In the genomic region with DNA sequence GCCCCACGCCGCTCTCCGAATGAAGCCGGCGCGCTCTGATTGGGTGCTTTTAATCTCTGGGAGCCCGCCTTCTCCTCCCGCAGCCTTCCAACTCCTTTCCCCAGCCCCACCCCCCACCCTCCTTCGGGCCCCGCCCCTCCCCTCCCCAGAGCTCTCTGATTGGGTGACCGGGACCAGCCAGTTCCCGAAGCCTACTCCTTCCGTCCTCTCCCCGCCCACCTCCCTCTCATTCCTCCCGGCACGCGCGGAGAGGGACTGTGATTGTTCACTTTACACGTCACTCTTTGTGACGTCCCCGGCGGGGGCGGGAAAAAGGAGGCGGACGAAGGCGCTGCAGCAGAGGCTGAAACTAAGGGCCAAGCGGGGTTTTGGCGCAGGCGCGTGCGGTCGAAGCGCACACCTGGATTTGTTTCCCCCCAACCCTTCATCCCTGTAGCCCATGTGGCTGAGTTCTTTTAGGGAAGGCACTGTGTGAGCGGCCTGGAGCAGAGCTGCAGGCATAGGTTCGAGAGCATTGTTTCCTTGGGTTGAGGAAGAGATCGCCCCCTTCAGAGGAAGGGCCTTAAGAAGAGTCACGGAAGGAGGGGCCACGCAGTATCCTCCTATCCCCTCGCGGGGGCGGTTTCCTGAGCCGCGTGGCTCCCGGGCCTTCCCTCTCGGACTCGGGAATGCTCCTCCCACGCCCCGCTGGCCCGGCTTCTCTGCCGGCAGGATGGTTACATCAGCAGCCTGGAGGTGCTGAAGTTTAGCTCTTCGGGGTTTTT, we compare ENCODE assay signal across 8 cellular contexts.
DNase-seq lines count a peak whose midpoint lies in the region; ATAC-seq lines count a peak whose summit lies in the region.

A gene (minus strand): TSS at position 21 of the 764 bp plus-strand sequence. CDS start 361 bp downstream, outside the sequence.

- H3K9me3 ChIP-seq in BLaER1 treated with 17β-estradiol and CSF1 and Interleukin-3, amounts not matched to agents 10 nM and 100 nM (replicated peaks in 1 of 11): peaks cover 0 to 17% (median 0%) of the 10 kb centered on the region in 11 experiments; a peak in 6 of 22 replicates

- DNase-seq in GM19240 (ENCODE audit: insufficient read length, low spot score) (peak; percentile 73), NCI-H524 treated with DMSO at 0.1 percent for 48 hours (lab: John Stamatoyannopoulos, UW) (peak; percentile 91), kidney glomerular epithelial cell (lab: John Stamatoyannopoulos, UW) (peak; percentile 99)
- DNase-seq in activated CD4-positive, alpha-beta T cell treated with anti-CD3 and anti-CD28 coated beads for 4 hours: peak; percentile 99 to 100
- peak; percentile 96 to 99 for DNase-seq in stimulated activated CD4-positive, alpha-beta T cell treated with anti-CD3 and anti-CD28 coated beads, Interleukin-1b, Interleukin-23, amount 100 ng/mL, for 1 hour (ENCODE audit: low read depth in 2 of 2)

- H3K4me1 ChIP-seq in BLaER1 treated with 17β-estradiol and CSF1 and Interleukin-3, amounts not matched to agents 10 nM and 100 nM: peaks cover 15 to 26% (median 22%) of the 10 kb centered on the region in 10 experiments

- peak within 1 kb of the TSS; percentile 97 to 100 (median 99) for H3K27ac ChIP-seq in BLaER1 treated with 17β-estradiol and CSF1 and Interleukin-3, amounts not matched to agents 10 nM and 100 nM
- peak within 1 kb of the TSS; percentile 91 for H3K27ac ChIP-seq in cingulate gyrus (ENCODE audit: low read depth, low read length)

- H3K36me3 ChIP-seq in BLaER1 treated with 17β-estradiol and CSF1 and Interleukin-3, amounts not matched to agents 10 nM and 100 nM: peaks cover 0 to 18% (median 0%) of the 10 kb centered on the region in 11 experiments; a peak in 7 of 22 replicates

- peak; percentile 77 for ATAC-seq in HG03460 (IDR thresholded peaks at IDR 0.05; ENCODE audit: unreplicated experiment)

- H3K27me3 ChIP-seq in BLaER1 treated with 17β-estradiol and CSF1 and Interleukin-3, amounts not matched to agents 10 nM and 100 nM: no peaks in the 10 kb centered on the region

- H3K9ac ChIP-seq in BLaER1 treated with 17β-estradiol and CSF1 and Interleukin-3, amounts not matched to agents 10 nM and 100 nM: peak within 1 kb of the TSS; percentile 95 to 100 (median 99)

- peak within 1 kb of the TSS; percentile 84 to 99 (median 95) for H3K4me3 ChIP-seq in BLaER1 treated with 17β-estradiol and CSF1 and Interleukin-3, amounts not matched to agents 10 nM and 100 nM

- peaks cover 21 to 39% (median 33%) of the 10 kb centered on the region in 11 experiments; a peak in 21 of 22 replicates for H4K20me1 ChIP-seq in BLaER1 treated with 17β-estradiol and CSF1 and Interleukin-3, amounts not matched to agents 10 nM and 100 nM

- H3K4me2 ChIP-seq in BLaER1 treated with 17β-estradiol and CSF1 and Interleukin-3, amounts not matched to agents 10 nM and 100 nM: peak within 1 kb of the TSS; percentile 82 to 97 (median 93)

Comparison
In these comparisons a context has a peak if more than half of its experiments do, and no peak if none do; other contexts are left out.
1. Peak in every context shown above with its lines: DNase-seq, ATAC-seq, H3K4me3 ChIP-seq and H3K27ac ChIP-seq.